ENCODE assay signal across 1 cellular context in the genomic region with DNA sequence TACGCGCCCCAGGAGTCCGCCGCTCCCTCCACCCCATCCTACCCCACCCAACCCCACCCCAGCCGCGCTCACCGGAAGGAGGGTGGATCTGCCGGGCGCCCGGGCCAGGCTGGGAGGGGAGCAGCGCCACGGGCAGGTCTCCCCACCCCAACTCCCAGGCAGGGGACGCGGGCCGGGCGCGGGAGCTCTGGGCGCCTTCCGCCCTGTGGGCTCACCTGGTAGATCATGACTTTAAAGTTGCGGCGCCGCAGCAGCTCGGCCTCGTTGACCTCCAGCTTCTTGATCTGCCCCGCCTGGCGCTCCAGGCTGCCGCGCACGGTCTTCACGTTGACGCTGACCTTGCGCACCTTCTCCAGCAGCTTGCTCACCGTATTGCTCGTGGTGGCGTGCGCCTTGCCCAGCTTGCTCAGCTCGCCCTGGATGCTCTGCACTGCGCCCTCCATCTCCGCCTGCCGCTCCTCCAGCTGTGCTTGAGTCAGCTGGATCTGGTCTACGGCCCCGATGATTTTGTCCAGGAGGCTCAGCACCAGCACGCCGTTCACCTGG.
TF ChIP-seq lines count a peak whose summit lies in the region.

No MANE protein-coding gene starts in this region.

TF ChIP-seq in HepG2, 621 proteins besides CTCF, POLR2A, EP300 and RAD21 (continued from another document and continues in another):
- TF ChIP-seq, protein P1, sequence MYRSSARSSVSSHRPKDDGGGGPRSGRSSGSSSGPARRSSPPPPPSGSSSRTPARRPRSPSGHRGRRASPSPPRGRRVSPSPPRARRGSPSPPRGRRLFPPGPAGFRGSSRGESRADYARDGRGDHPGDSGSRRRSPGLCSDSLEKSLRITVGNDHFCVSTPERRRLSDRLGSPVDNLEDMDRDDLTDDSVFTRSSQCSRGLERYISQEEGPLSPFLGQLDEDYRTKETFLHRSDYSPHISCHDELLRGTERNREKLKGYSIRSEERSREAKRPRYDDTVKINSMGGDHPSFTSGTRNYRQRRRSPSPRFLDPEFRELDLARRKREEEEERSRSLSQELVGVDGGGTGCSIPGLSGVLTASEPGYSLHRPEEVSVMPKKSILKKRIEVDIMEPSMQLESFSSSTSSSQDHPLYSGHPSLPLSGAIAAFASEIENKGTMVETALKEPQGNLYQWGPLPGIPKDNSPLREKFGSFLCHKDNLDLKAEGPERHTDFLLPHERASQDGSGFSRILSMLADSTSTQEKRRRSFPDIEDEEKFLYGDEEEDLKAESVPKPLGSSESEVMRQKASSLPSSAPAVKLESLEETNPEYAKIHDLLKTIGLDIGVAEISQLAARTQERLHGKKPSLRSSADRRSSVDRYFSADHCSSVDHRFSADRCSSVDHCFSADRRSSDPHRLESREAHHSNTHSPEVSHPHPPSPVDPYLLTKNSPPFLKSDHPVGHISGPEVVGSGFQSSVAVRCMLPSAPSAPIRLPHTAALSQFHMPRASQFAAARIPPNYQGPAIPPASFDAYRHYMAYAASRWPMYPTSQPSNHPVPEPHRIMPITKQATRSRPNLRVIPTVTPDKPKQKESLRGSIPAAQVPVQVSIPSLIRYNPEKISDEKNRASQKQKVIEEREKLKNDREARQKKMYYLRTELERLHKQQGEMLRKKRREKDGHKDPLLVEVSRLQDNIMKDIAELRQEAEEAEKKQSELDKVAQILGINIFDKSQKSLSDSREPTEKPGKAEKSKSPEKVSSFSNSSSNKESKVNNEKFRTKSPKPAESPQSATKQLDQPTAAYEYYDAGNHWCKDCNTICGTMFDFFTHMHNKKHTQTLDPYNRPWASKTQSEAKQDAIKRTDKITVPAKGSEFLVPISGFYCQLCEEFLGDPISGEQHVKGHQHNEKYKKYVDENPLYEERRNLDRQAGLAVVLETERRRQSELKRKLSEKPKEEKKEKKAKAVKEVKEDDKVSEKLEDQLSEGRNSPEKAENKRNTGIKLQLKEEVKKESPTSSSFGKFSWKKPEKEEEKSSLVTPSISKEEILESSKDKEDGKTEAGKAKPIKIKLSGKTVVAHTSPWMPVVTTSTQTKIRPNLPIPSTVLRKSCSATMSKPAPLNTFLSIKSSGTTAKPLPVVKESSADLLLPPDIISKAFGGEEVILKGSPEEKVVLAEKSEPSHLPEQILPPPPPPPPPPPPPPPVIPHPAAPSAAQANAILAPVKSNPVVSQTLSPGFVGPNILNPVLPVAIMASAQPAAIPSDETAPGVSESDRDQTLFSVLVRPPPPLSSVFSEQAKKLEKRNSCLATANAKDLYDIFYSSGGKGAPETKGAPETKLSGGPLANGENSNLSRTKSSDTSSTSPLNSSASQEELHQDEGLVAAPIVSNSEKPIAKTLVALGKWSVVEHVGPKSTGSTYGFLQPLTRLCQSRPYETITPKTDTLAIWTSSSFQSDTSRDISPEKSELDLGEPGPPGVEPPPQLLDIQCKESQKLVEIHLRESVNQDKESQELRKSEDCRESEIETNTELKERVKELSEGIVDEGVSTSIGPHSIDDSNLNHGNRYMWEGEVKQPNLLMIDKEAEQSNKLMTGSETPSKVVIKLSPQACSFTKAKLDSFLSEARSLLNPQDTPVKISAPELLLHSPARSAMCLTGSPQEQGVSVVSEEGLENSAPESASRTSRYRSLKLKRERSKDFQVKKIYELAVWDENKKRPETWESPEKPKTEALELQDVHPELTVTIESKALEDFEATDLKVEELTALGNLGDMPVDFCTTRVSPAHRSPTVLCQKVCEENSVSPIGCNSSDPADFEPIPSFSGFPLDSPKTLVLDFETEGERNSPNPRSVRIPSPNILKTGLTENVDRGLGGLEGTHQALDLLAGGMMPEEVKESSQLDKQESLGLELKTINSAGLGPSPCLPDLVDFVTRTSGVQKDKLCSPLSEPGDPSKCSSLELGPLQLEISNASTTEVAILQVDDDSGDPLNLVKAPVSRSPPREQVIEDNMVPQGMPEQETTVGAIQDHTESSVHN (CRISPR knock-in tag; IDR thresholded peaks at IDR 0.05): peak; percentile 65
- TF ChIP-seq ZNF331 (CRISPR knock-in tag; IDR thresholded peaks at IDR 0.05) (no peak), CREM (IDR thresholded peaks at IDR 0.05) (no peak), CREM (CRISPR knock-in tag; IDR thresholded peaks at IDR 0.05) (no peak), ZNF891 (CRISPR knock-in tag; IDR thresholded peaks at IDR 0.05) (no peak), ZFP36 (IDR thresholded peaks at IDR 0.05; ENCODE audit: borderline replicate concordance, low read depth, low read length, partially characterized antibody) (no peak), WIZ (CRISPR knock-in tag; IDR thresholded peaks at IDR 0.05) (no peak), ZNF776 (CRISPR knock-in tag; IDR thresholded peaks at IDR 0.05) (peak; percentile 91), ZNF292 (CRISPR knock-in tag; IDR thresholded peaks at IDR 0.05; ENCODE audit: borderline replicate concordance, low read depth) (peak; percentile 60; the same call in 1 of the 2 replicates), POLR2G (IDR thresholded peaks at IDR 0.05; ENCODE audit: low read depth, low read length) (no peak), ZBTB37 (CRISPR knock-in tag; IDR thresholded peaks at IDR 0.05) (peak; percentile 73; the same call in 1 of the 2 replicates), ZNF326 (CRISPR knock-in tag; IDR thresholded peaks at IDR 0.05; ENCODE audit: borderline replicate concordance) (no peak), ZFP37 (CRISPR knock-in tag; IDR thresholded peaks at IDR 0.05; ENCODE audit: borderline replicate concordance) (no peak), MBNL3 (CRISPR knock-in tag; conservative IDR thresholded peaks at IDR 0.05) (no peak), RXRA (CRISPR knock-in tag; IDR thresholded peaks at IDR 0.05) (0 out of 2 replicates have a peak, but pooled peaks have one; percentile 62), RXRB (CRISPR knock-in tag; IDR thresholded peaks at IDR 0.05; ENCODE audit: borderline replicate concordance) (0 out of 2 replicates have a peak, but pooled peaks have one; percentile 16), ARNT2 (CRISPR knock-in tag; IDR thresholded peaks at IDR 0.05; ENCODE audit: low read depth) (no peak), ATF4 (CRISPR knock-in tag; IDR thresholded peaks at IDR 0.05) (no peak), AFF4 (CRISPR knock-in tag; IDR thresholded peaks at IDR 0.05) (no peak), NAIF1 (CRISPR knock-in tag; IDR thresholded peaks at IDR 0.05; ENCODE audit: borderline replicate concordance) (no peak; the same call in 1 of the 2 replicates), HNF4A (CRISPR knock-in tag; IDR thresholded peaks at IDR 0.05) (no peak), ZC3H13 (CRISPR knock-in tag; IDR thresholded peaks at IDR 0.05) (no peak), TCF7L2 (IDR thresholded peaks at IDR 0.05; ENCODE audit: low read depth, low read length) (no peak), ZNF501 (CRISPR knock-in tag; IDR thresholded peaks at IDR 0.05) (no peak), ZNF160 (CRISPR knock-in tag; IDR thresholded peaks at IDR 0.05) (0 out of 2 replicates have a peak, but pooled peaks have one; percentile 62), CBX2 (IDR thresholded peaks at IDR 0.05; ENCODE audit: low read depth, low read length) (no peak), CBX2 (CRISPR knock-in tag; IDR thresholded peaks at IDR 0.05; ENCODE audit: low read depth) (no peak), GRHL1 (CRISPR knock-in tag; conservative IDR thresholded peaks at IDR 0.05) (no peak)
- TF ChIP-seq, protein P2, sequence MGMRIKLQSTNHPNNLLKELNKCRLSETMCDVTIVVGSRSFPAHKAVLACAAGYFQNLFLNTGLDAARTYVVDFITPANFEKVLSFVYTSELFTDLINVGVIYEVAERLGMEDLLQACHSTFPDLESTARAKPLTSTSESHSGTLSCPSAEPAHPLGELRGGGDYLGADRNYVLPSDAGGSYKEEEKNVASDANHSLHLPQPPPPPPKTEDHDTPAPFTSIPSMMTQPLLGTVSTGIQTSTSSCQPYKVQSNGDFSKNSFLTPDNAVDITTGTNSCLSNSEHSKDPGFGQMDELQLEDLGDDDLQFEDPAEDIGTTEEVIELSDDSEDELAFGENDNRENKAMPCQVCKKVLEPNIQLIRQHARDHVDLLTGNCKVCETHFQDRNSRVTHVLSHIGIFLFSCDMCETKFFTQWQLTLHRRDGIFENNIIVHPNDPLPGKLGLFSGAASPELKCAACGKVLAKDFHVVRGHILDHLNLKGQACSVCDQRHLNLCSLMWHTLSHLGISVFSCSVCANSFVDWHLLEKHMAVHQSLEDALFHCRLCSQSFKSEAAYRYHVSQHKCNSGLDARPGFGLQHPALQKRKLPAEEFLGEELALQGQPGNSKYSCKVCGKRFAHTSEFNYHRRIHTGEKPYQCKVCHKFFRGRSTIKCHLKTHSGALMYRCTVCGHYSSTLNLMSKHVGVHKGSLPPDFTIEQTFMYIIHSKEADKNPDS (CRISPR knock-in tag; IDR thresholded peaks at IDR 0.05): 0 out of 2 replicates have a peak, but pooled peaks have one; percentile 35
- TF ChIP-seq, protein P3, sequence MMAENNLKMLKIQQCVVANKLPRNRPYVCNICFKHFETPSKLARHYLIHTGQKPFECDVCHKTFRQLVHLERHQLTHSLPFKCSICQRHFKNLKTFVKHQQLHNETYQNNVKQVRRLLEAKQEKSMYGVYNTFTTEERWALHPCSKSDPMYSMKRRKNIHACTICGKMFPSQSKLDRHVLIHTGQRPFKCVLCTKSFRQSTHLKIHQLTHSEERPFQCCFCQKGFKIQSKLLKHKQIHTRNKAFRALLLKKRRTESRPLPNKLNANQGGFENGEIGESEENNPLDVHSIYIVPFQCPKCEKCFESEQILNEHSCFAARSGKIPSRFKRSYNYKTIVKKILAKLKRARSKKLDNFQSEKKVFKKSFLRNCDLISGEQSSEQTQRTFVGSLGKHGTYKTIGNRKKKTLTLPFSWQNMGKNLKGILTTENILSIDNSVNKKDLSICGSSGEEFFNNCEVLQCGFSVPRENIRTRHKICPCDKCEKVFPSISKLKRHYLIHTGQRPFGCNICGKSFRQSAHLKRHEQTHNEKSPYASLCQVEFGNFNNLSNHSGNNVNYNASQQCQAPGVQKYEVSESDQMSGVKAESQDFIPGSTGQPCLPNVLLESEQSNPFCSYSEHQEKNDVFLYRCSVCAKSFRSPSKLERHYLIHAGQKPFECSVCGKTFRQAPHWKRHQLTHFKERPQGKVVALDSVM (CRISPR knock-in tag; IDR thresholded peaks at IDR 0.05): no peak
- TF ChIP-seq, protein P4, sequence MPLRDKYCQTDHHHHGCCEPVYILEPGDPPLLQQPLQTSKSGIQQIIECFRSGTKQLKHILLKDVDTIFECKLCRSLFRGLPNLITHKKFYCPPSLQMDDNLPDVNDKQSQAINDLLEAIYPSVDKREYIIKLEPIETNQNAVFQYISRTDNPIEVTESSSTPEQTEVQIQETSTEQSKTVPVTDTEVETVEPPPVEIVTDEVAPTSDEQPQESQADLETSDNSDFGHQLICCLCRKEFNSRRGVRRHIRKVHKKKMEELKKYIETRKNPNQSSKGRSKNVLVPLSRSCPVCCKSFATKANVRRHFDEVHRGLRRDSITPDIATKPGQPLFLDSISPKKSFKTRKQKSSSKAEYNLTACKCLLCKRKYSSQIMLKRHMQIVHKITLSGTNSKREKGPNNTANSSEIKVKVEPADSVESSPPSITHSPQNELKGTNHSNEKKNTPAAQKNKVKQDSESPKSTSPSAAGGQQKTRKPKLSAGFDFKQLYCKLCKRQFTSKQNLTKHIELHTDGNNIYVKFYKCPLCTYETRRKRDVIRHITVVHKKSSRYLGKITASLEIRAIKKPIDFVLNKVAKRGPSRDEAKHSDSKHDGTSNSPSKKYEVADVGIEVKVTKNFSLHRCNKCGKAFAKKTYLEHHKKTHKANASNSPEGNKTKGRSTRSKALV (CRISPR knock-in tag; IDR thresholded peaks at IDR 0.05): peak; percentile 99; the same call in 1 of the 2 replicates
